ENCODE assay signal across 10 cellular contexts in the genomic region with DNA sequence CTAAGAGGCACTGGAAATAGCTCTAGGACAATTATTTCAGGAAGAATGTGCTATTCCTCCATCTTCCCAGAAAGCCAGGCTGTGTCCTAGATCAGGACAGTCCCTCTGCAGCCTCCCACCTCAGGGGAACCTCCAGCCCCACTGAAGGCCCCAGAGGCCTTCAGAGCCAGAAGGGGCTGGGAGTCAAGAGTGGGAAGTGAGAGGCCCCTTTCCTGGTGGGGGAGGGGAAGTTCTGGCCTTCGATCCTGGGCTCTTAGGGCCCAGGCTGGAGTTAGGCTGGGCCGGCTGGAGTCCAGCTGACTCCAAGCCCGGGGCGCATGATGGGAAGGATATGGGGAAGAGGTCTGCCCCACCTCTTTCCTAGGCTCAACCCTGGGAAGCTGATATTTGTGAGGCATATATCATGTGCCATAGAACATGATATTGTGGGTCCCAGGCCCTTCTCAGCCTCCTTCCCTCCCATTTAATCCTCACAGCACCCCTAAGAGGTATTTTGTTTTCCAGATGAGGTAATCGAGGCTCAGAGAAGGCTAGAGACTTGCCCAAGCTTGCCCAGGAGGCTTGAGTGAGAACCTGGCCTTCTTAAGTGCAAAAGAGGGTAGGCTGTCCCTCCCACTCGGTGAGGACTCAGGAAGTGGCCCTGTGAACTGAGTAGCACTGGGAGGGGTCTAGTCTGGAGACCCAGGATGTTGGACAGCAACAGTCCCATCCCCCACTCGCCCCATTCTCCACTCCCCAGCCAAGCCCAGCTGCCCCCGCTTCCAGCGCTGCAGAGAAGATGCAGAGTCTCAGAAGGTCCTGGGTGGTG. TPM values are rescaled to one million over a fixed set of nuclear protein-coding genes. Genes with fewer than 3 reads are reported as not detected.
DNase-seq lines count a peak whose midpoint lies in the region; ATAC-seq and TF ChIP-seq lines count a peak whose summit lies in the region.
"Had no signal": no experiment of that assay in that cellular context is flagged by ENCODE, and none has a peak within 500 bp of the region (broad histone marks: within the 10 kb centered on the region; RNA-seq: fewer than 3 reads in every experiment).

No MANE protein-coding gene starts in this region.

- DNase-seq in activated naive CD8-positive, alpha-beta T cell treated with anti-CD3 and anti-CD28 coated beads, Interleukin-2, amount 50 U/mL, for 24 hours = no peak
- DNase-seq in endodermal cell (peak; percentile 67), aorta (peak in 1 of 2 donors; percentile 63)
- no peak for DNase-seq in activated CD4-positive, alpha-beta T cell treated with anti-CD3 and anti-CD28 coated beads, Interleukin-2, amount 50 U/mL, for 48 hours
- DNase-seq in activated T-helper 2 cell treated with anti-CD3 and anti-CD28 coated beads, Interferon-gamma antibody, Interleukin-2, Interleukin-4, amounts not matched to agents 10 μg/mL and 5 μg/mL and 100 μg/mL, durations not matched to agents 14 hours and 24 hours and 36 hours (ENCODE audit: low spot score) = no peak
- DNase-seq: MM.1S had no signal

- H3K27ac ChIP-seq in endodermal cell (ENCODE audit: low read depth, low read length) (no peak overlapping the region), aorta (ENCODE audit: low read depth in 1 of 2, low read length in 2 of 2) (peak overlapping the region in 1 of 2 donors; percentile 67)

- no peak for TF ChIP-seq CTCF in endodermal cell (conservative IDR thresholded peaks at IDR 0.05)

- no peaks in the 10 kb centered on the region for H3K36me3 Mint-ChIP-seq in activated naive CD8-positive, alpha-beta T cell
- H3K36me3 Mint-ChIP-seq in activated naive CD8-positive, alpha-beta T cell treated with anti-CD3 and anti-CD28 coated beads, Interleukin-2, amount 50 U/mL, for 24 hours (ENCODE audit: low read depth) = no peaks in the 10 kb centered on the region
- no peaks in the 10 kb centered on the region for H3K36me3 Mint-ChIP-seq in endodermal cell (ENCODE audit: low read depth)
- H3K36me3 Mint-ChIP-seq in activated T-helper 2 cell treated with anti-CD3 and anti-CD28 coated beads, Interferon-gamma antibody, Interleukin-2, Interleukin-4, amounts not matched to agents 10 μg/mL and 5 μg/mL and 100 μg/mL, durations not matched to agents 14 hours and 24 hours and 36 hours (ENCODE audit: low read depth) = no peaks in the 10 kb centered on the region

- H3K27ac Mint-ChIP-seq in activated naive CD8-positive, alpha-beta T cell = peak overlapping the region; percentile 90
- no peak overlapping the region for H3K27ac Mint-ChIP-seq in activated naive CD8-positive, alpha-beta T cell treated with anti-CD3 and anti-CD28 coated beads, Interleukin-2, amount 50 U/mL, for 24 hours
- H3K27ac Mint-ChIP-seq in endodermal cell = no peak overlapping the region
- no peak overlapping the region for H3K27ac Mint-ChIP-seq in activated T-helper 2 cell treated with anti-CD3 and anti-CD28 coated beads, Interferon-gamma antibody, Interleukin-2, Interleukin-4, amounts not matched to agents 10 μg/mL and 5 μg/mL and 100 μg/mL, durations not matched to agents 14 hours and 24 hours and 36 hours

- H3K36me3 ChIP-seq in endodermal cell (ENCODE audit: control insufficient read depth, insufficient read depth, low read length) (no peaks in the 10 kb centered on the region), mucosa of stomach (ENCODE audit: control insufficient read depth, insufficient read depth, low read length) (no peaks in the 10 kb centered on the region), aorta (ENCODE audit: control insufficient read depth in 1 of 2, insufficient read depth in 2 of 2, low read length in 1 of 2) (no peaks in the 10 kb centered on the region)

- intact Hi-C loops in aorta (cut with DNase I) = no loop called here
- intact Hi-C loops in activated T-helper 2 cell treated with anti-CD3 and anti-CD28 coated beads, Interferon-gamma antibody, Interleukin-2, Interleukin-4, amounts not matched to agents 10 μg/mL and 5 μg/mL and 100 μg/mL, durations not matched to agents 14 hours and 24 hours and 36 hours (cut with micrococcal nuclease) = no loop called here

- no peak overlapping the region for H3K4me3 Mint-ChIP-seq in activated naive CD8-positive, alpha-beta T cell
- H3K4me3 Mint-ChIP-seq in activated naive CD8-positive, alpha-beta T cell treated with anti-CD3 and anti-CD28 coated beads, Interleukin-2, amount 50 U/mL, for 24 hours = no peak overlapping the region
- no peak overlapping the region for H3K4me3 Mint-ChIP-seq in endodermal cell
- H3K4me3 Mint-ChIP-seq in activated T-helper 2 cell treated with anti-CD3 and anti-CD28 coated beads, Interferon-gamma antibody, Interleukin-2, Interleukin-4, amounts not matched to agents 10 μg/mL and 5 μg/mL and 100 μg/mL, durations not matched to agents 14 hours and 24 hours and 36 hours (ENCODE audit: low read depth) = no peak overlapping the region

- H3K4me3 ChIP-seq in endodermal cell (ENCODE audit: low read length) (no peak overlapping the region), mucosa of stomach (ENCODE audit: low read length) (no peak overlapping the region), aorta (ENCODE audit: low read length in 2 of 2) (no peak overlapping the region)

- no peaks in the 10 kb centered on the region for H3K27me3 Mint-ChIP-seq in activated naive CD8-positive, alpha-beta T cell
- H3K27me3 Mint-ChIP-seq in activated naive CD8-positive, alpha-beta T cell treated with anti-CD3 and anti-CD28 coated beads, Interleukin-2, amount 50 U/mL, for 24 hours = no peaks in the 10 kb centered on the region
- peaks cover 1% of the 10 kb centered on the region for H3K27me3 Mint-ChIP-seq in endodermal cell (ENCODE audit: insufficient read depth)
- H3K27me3 Mint-ChIP-seq in activated T-helper 2 cell treated with anti-CD3 and anti-CD28 coated beads, Interferon-gamma antibody, Interleukin-2, Interleukin-4, amounts not matched to agents 10 μg/mL and 5 μg/mL and 100 μg/mL, durations not matched to agents 14 hours and 24 hours and 36 hours (ENCODE audit: low read depth) = no peaks in the 10 kb centered on the region

- H3K9me3 Mint-ChIP-seq in activated naive CD8-positive, alpha-beta T cell (ENCODE audit: low read depth) = no peaks in the 10 kb centered on the region
- H3K9me3 Mint-ChIP-seq in activated naive CD8-positive, alpha-beta T cell treated with anti-CD3 and anti-CD28 coated beads, Interleukin-2, amount 50 U/mL, for 24 hours = no peaks in the 10 kb centered on the region
- no peaks in the 10 kb centered on the region for H3K9me3 Mint-ChIP-seq in endodermal cell
- H3K9me3 Mint-ChIP-seq in activated T-helper 2 cell treated with anti-CD3 and anti-CD28 coated beads, Interferon-gamma antibody, Interleukin-2, Interleukin-4, amounts not matched to agents 10 μg/mL and 5 μg/mL and 100 μg/mL, durations not matched to agents 14 hours and 24 hours and 36 hours = no peaks in the 10 kb centered on the region

- H3K4me1 ChIP-seq in endodermal cell (ENCODE audit: control insufficient read depth, insufficient read depth, low read length) = peaks cover 13% of the 10 kb centered on the region
- peaks cover 24% of the 10 kb centered on the region for H3K4me1 ChIP-seq in mucosa of stomach (ENCODE audit: control insufficient read depth, insufficient read depth, low read length)
- H3K4me1 ChIP-seq in aorta (ENCODE audit: control insufficient read depth in 1 of 2, insufficient read depth in 2 of 2, low read length in 2 of 2) = no peaks in the 10 kb centered on the region

- WGBS in endodermal cell (ENCODE audit: insufficient coverage in 1 of 2, insufficient read length in 1 of 2), 2 experiments = 63 to 85% methylated on average over 2 to 9 of the region's 9 CpGs
- 62 to 79% methylated on average over 9 of the region's 9 CpGs for WGBS in aorta, 2 donors

- H3K9me3 ChIP-seq in endodermal cell (ENCODE audit: control insufficient read depth, low read length) = no peaks in the 10 kb centered on the region
- H3K9me3 ChIP-seq in mucosa of stomach (ENCODE audit: control insufficient read depth, low read length) = no peaks in the 10 kb centered on the region
- H3K9me3 ChIP-seq in aorta (ENCODE audit: control insufficient read depth, low read length) = no peaks in the 10 kb centered on the region

- H3K9ac ChIP-seq in endodermal cell (ENCODE audit: extremely low read depth, low read length, poor library complexity, severe bottlenecking) (no peak overlapping the region), mucosa of stomach (ENCODE audit: low read length) (peak overlapping the region; percentile 36)

- H3K27me3 ChIP-seq in endodermal cell (ENCODE audit: control insufficient read depth, insufficient read depth, low read length, poor library complexity, severe bottlenecking) (no peaks in the 10 kb centered on the region), mucosa of stomach (ENCODE audit: control insufficient read depth, insufficient read depth, low read length) (peaks cover 2% of the 10 kb centered on the region), aorta (ENCODE audit: control insufficient read depth in 1 of 2, insufficient read depth in 2 of 2, low read length in 1 of 2) (no peaks in the 10 kb centered on the region)

- peaks cover 31% of the 10 kb centered on the region for H3K4me1 Mint-ChIP-seq in activated naive CD8-positive, alpha-beta T cell (ENCODE audit: low read depth)
- H3K4me1 Mint-ChIP-seq in activated naive CD8-positive, alpha-beta T cell treated with anti-CD3 and anti-CD28 coated beads, Interleukin-2, amount 50 U/mL, for 24 hours = peaks cover 28% of the 10 kb centered on the region
- H3K4me1 Mint-ChIP-seq in endodermal cell = peaks cover 12% of the 10 kb centered on the region
- peaks cover 17% of the 10 kb centered on the region for H3K4me1 Mint-ChIP-seq in activated T-helper 2 cell treated with anti-CD3 and anti-CD28 coated beads, Interferon-gamma antibody, Interleukin-2, Interleukin-4, amounts not matched to agents 10 μg/mL and 5 μg/mL and 100 μg/mL, durations not matched to agents 14 hours and 24 hours and 36 hours (ENCODE audit: low read depth)

- no peak for ATAC-seq in activated naive CD8-positive, alpha-beta T cell treated with anti-CD3 and anti-CD28 coated beads, Interleukin-2, amount 50 U/mL, for 24 hours
- ATAC-seq in aorta (ENCODE audit: low FRiP score) (peak; percentile 69), HG02678 (IDR thresholded peaks at IDR 0.05; ENCODE audit: unreplicated experiment) (no peak)

RNA-seq across cellular contexts. Expression of gene HSPG2, which starts 18.6 kb away (rescaled TPM):
- 100 to 1,000 TPM; 222 to 227 TPM for total RNA-seq in endodermal cell
- polyA plus RNA-seq in endodermal cell (2013, experiment 1 of 2) = 74.9 TPM
- 76.7 TPM for polyA plus RNA-seq in endodermal cell (2013, experiment 2 of 2)
- 1,000 to 10,000 TPM in 1 of 2 donors, 100 to 1,000 TPM in 1; 868 to 1,205 TPM for total RNA-seq in aorta
- polyA plus RNA-seq in aorta = 100 to 1,000 TPM in 1 of 2 donors, 10 to 100 TPM in 1; 49.1 to 268 TPM
- 3.9 and 4.1 TPM in 2 replicates for total RNA-seq in activated T-helper 2 cell treated with anti-CD3 and anti-CD28 coated beads, Interferon-gamma antibody, Interleukin-2, Interleukin-4, amounts not matched to agents 10 μg/mL and 5 μg/mL and 100 μg/mL, durations not matched to agents 14 hours and 24 hours and 36 hours

RNA-seq across cellular contexts. Expression of gene CELA3B, which starts 21.1 kb away (rescaled TPM):
- total RNA-seq in endodermal cell (not detected), aorta (1 to 10 TPM; 1.0 to 1.8 TPM)
- not detected for polyA plus RNA-seq in endodermal cell (2013, experiment 1 of 2)
- not detected for polyA plus RNA-seq in endodermal cell (2013, experiment 2 of 2)
- 1 to 10 TPM; 2.5 to 7.5 TPM for polyA plus RNA-seq in aorta
- not detected in 2 replicates for total RNA-seq in activated T-helper 2 cell treated with anti-CD3 and anti-CD28 coated beads, Interferon-gamma antibody, Interleukin-2, Interleukin-4, amounts not matched to agents 10 μg/mL and 5 μg/mL and 100 μg/mL, durations not matched to agents 14 hours and 24 hours and 36 hours
- total RNA-seq: fibroblast of lung had no signal
- polyA plus RNA-seq: fibroblast of lung had no signal

RNA-seq across cellular contexts. Expression of gene CELA3A, which starts 45.8 kb away (rescaled TPM):
- total RNA-seq in endodermal cell = not detected
- not detected for polyA plus RNA-seq in endodermal cell (2013, experiment 1 of 2)
- polyA plus RNA-seq in endodermal cell (2013, experiment 2 of 2) = not detected
- total RNA-seq in aorta = 1 to 10 TPM; 5.0 to 5.2 TPM
- polyA plus RNA-seq in aorta = 1 to 10 TPM; 8.5 to 9.5 TPM
- total RNA-seq in activated T-helper 2 cell treated with anti-CD3 and anti-CD28 coated beads, Interferon-gamma antibody, Interleukin-2, Interleukin-4, amounts not matched to agents 10 μg/mL and 5 μg/mL and 100 μg/mL, durations not matched to agents 14 hours and 24 hours and 36 hours = not detected in 2 replicates
- total RNA-seq: fibroblast of lung had no signal
- polyA plus RNA-seq: fibroblast of lung had no signal

Comparison
In these comparisons a context has a peak if more than half of its experiments do, and no peak if none do; other contexts are left out.
1. RNA of gene HSPG2, which starts 18.6 kb away (total RNA-seq): 868 to 1,205 TPM in aorta and 222 to 227 TPM in endodermal cell; 3.9 to 4.1 TPM in activated T-helper 2 cell treated with anti-CD3 and anti-CD28 coated beads, Interferon-gamma antibody, Interleukin-2, Interleukin-4, amounts not matched to agents 10 μg/mL and 5 μg/mL and 100 μg/mL, durations not matched to agents 14 hours and 24 hours and 36 hours; every median in the first group is over 10 times any median in the second.